ENCODE assay signal across 29 cellular contexts in the genomic region with DNA sequence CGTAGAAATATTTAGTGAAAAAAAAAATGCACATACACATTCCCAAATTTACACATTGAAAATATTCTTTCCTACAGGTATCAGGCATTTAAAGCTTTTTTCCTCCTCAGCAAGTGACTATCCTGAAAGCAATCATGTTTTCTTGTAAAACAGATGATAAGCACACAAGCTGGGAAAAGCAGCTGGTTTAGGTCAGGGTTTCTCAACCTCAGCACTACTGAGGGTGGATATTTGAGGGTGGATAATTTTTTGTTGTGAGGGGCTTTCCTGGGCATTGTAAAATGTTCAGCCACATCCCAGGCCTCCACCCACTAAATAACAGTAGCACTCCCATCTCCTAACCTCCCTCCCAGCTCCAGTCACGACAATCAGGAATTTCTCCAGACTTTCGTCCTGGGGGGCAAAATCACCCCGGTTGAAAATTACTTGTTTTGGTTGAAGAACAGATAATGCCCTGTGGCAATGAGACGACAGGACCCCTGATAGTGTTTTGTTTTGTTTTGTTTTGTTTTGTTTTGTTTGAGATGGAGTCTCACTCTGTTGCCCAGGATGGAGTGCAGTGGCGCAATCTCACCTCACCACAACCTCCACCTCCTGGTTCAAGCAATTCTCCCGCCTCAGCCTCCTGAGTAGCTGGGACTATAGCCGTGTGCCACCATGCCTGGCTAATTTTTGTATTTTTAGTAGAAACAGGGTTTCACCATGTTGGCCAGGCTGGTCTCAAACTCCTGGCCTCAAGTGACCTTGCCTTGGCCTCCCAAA. TPM values are rescaled to one million over a fixed set of nuclear protein-coding genes. Genes with fewer than 3 reads are reported as not detected.
DNase-seq lines count a peak whose midpoint lies in the region; TF ChIP-seq lines count a peak whose summit lies in the region.
"Had no signal": no experiment of that assay in that cellular context is flagged by ENCODE, and none has a peak within 500 bp of the region (broad histone marks: within the 10 kb centered on the region; RNA-seq: fewer than 3 reads in every experiment).

No MANE protein-coding gene starts in this region.

- TF ChIP-seq CTCF in chondrocyte (IDR thresholded peaks at IDR 0.05): no peak
- no peak for TF ChIP-seq CTCF in neural progenitor cell (IDR thresholded peaks at IDR 0.05)
- no peak for TF ChIP-seq CTCF in uterus (IDR thresholded peaks at IDR 0.05)

- H3K9ac ChIP-seq in neural progenitor cell: no peak overlapping the region

- H3K9me3 ChIP-seq in neural progenitor cell (ENCODE audit: low read depth): no peaks in the 10 kb centered on the region
- no peaks in the 10 kb centered on the region for H3K9me3 ChIP-seq in uterus
- H3K9me3 ChIP-seq: colonic mucosa, HAP-1, psoas muscle, stomach had no signal

- H3K36me3 ChIP-seq in neural progenitor cell (no peaks in the 10 kb centered on the region), uterus (no peaks in the 10 kb centered on the region)
- H3K36me3 ChIP-seq: colonic mucosa, HAP-1, stomach had no signal

- TF ChIP-seq POLR2A in uterus (IDR thresholded peaks at IDR 0.05): no peak

- peaks cover 2% of the 10 kb centered on the region for H3K9me3 Mint-ChIP-seq in chondrocyte (ENCODE audit: low read depth)
- H3K9me3 Mint-ChIP-seq in neural progenitor cell: no peaks in the 10 kb centered on the region
- H3K9me3 Mint-ChIP-seq: activated naive CD8-positive, alpha-beta T cell treated with anti-CD3 and anti-CD28 coated beads, Interleukin-2, amount 50 U/mL, for 24 hours; brain; T-helper 2 cell treated with Interferon-gamma antibody and Interleukin-4, amounts not matched to agents 5 μg/mL and 100 μg/mL, for 36 hours had no signal

- intact Hi-C loops in uterus (cut with DNase I; ENCODE audit: low total_unique reads): no loop called here

- H3K4me3 Mint-ChIP-seq in chondrocyte (ENCODE audit: unreplicated experiment) (no peak overlapping the region), neural progenitor cell (no peak overlapping the region)
- H3K4me3 Mint-ChIP-seq: activated CD4-positive, alpha-beta T cell treated with anti-CD3 and anti-CD28 coated beads for 36 hours; activated naive CD8-positive, alpha-beta T cell treated with anti-CD3 and anti-CD28 coated beads, Interleukin-2, amount 50 U/mL, for 24 hours; brain; T-helper 2 cell treated with Interferon-gamma antibody and Interleukin-4, amounts not matched to agents 5 μg/mL and 100 μg/mL, for 36 hours had no signal

- no peaks in the 10 kb centered on the region for H3K27me3 Mint-ChIP-seq in chondrocyte (ENCODE audit: low read depth)
- H3K27me3 Mint-ChIP-seq in neural progenitor cell (ENCODE audit: insufficient read depth, low read depth): peaks cover 4% of the 10 kb centered on the region
- H3K27me3 Mint-ChIP-seq: activated naive CD8-positive, alpha-beta T cell treated with anti-CD3 and anti-CD28 coated beads, Interleukin-2, amount 50 U/mL, for 24 hours; brain had no signal

- H3K4me1 Mint-ChIP-seq in chondrocyte (ENCODE audit: low read depth) (peaks cover 65% of the 10 kb centered on the region), neural progenitor cell (peaks cover 10% of the 10 kb centered on the region)

- H3K27me3 ChIP-seq in neural progenitor cell (no peaks in the 10 kb centered on the region), uterus (no peaks in the 10 kb centered on the region)
- H3K27me3 ChIP-seq: colonic mucosa, stomach had no signal

- H3K79me2 ChIP-seq in neural progenitor cell (ENCODE audit: low read depth): no peaks in the 10 kb centered on the region

- no peak overlapping the region for H3K4me2 ChIP-seq in neural progenitor cell
- H3K4me2 ChIP-seq: PC-9 had no signal

- DNase-seq in NCI-H2227 treated with DMSO at 0.1 percent for 48 hours (lab: John Stamatoyannopoulos, UW) (peak; percentile 31), chondrocyte (ENCODE audit: low spot score) (no peak), neural progenitor cell (ENCODE audit: low spot score) (no peak), uterus (no peak), NCI-H1694 treated with DMSO at 0.1 percent for 48 hours (lab: John Stamatoyannopoulos, UW) (no peak)
- no peak for DNase-seq in activated T-cell treated with anti-CD3 and anti-CD28 coated beads, Interleukin-2, amount 50 U/mL, for 48 hours
- DNase-seq in activated naive CD4-positive, alpha-beta T cell treated with anti-CD3 and anti-CD28 coated beads, Interleukin-2, amount 50 U/mL, for 16 hours: no peak
- DNase-seq: activated CD4-positive, alpha-beta T cell treated with anti-CD3 and anti-CD28 coated beads for 36 hours; activated CD8-positive, alpha-beta memory T cell treated with anti-CD3 and anti-CD28 coated beads for 24 hours; activated gamma-delta T cell; activated naive CD8-positive, alpha-beta T cell treated with anti-CD3 and anti-CD28 coated beads, Interleukin-2, amount 50 U/mL, for 24 hours; colonic mucosa; DMS79 treated with DMSO at 0.1 percent for 48 hours; effector memory CD4-positive, alpha-beta T cell; KBM-7; MM.1S; NCI-H1417 treated with DMSO at 0.1 percent for 48 hours; NCI-H524 treated with DMSO at 0.1 percent for 48 hours; NK-92 treated with Interleukin-12 subunit alpha and Interleukin-12 subunit beta, amount 100 ng/mL, for 24 hours; PC-9; psoas muscle; small intestine; stimulated activated CD4-positive, alpha-beta T cell treated with anti-CD3 and anti-CD28 coated beads, Interleukin-1b, Interleukin-23, amount 100 ng/mL, for 48 hours; stimulated activated CD8-positive, alpha-beta memory T cell treated with anti-CD3 and anti-CD28 coated beads, Interleukin-4, amount 100 ng/mL, for 48 hours; stomach had no signal

- H3K27ac Mint-ChIP-seq in chondrocyte (ENCODE audit: unreplicated experiment): peak overlapping the region; percentile 70
- H3K27ac Mint-ChIP-seq in neural progenitor cell: peak overlapping the region; percentile 7
- H3K27ac Mint-ChIP-seq: activated CD4-positive, alpha-beta T cell treated with anti-CD3 and anti-CD28 coated beads for 36 hours; activated naive CD8-positive, alpha-beta T cell treated with anti-CD3 and anti-CD28 coated beads, Interleukin-2, amount 50 U/mL, for 24 hours; brain; T-helper 2 cell treated with Interferon-gamma antibody and Interleukin-4, amounts not matched to agents 5 μg/mL and 100 μg/mL, for 36 hours had no signal

- H3K27ac ChIP-seq in neural progenitor cell (no peak overlapping the region), uterus (peak overlapping the region; percentile 93 to 96)
- H3K27ac ChIP-seq: C4-2B, colonic mucosa, PC-9, psoas muscle had no signal

- no peak overlapping the region for H3K4me3 ChIP-seq in neural progenitor cell
- H3K4me3 ChIP-seq in uterus: no peak overlapping the region
- H3K4me3 ChIP-seq: colonic mucosa, HAP-1, PC-9, psoas muscle, stomach had no signal

- H2AFZ ChIP-seq in neural progenitor cell (replicated peaks): no peak overlapping the region
- H2AFZ ChIP-seq: PC-9 had no signal

- no peaks in the 10 kb centered on the region for H3F3A ChIP-seq in neural progenitor cell (ENCODE audit: low read depth)

- H3K4me1 ChIP-seq in neural progenitor cell (no peaks in the 10 kb centered on the region), uterus (peaks cover 10 to 17% of the 10 kb centered on the region in 2 donors)

- H4K20me1 ChIP-seq in neural progenitor cell (ENCODE audit: low read depth): no peaks in the 10 kb centered on the region

- H3K36me3 Mint-ChIP-seq in chondrocyte (ENCODE audit: low read depth) (peaks cover 3% of the 10 kb centered on the region), neural progenitor cell (no peaks in the 10 kb centered on the region)
- H3K36me3 Mint-ChIP-seq: brain had no signal

RNA-seq across cellular contexts. Expression of a gene that starts 15.0 kb away (rescaled TPM):
- 24.0 to 26.2 TPM (median 25.3 TPM) in 3 replicates for total RNA-seq in chondrocyte
- 3.1 and 4.3 TPM in 2 replicates for total RNA-seq in neural progenitor cell (ENCODE audit: low replicate concordance)
- total RNA-seq in uterus: 10 to 100 TPM in 3 of 4 donors, 1 to 10 TPM in 1; 5.6 to 60.9 (median 15.9) TPM
